In the genomic region with DNA sequence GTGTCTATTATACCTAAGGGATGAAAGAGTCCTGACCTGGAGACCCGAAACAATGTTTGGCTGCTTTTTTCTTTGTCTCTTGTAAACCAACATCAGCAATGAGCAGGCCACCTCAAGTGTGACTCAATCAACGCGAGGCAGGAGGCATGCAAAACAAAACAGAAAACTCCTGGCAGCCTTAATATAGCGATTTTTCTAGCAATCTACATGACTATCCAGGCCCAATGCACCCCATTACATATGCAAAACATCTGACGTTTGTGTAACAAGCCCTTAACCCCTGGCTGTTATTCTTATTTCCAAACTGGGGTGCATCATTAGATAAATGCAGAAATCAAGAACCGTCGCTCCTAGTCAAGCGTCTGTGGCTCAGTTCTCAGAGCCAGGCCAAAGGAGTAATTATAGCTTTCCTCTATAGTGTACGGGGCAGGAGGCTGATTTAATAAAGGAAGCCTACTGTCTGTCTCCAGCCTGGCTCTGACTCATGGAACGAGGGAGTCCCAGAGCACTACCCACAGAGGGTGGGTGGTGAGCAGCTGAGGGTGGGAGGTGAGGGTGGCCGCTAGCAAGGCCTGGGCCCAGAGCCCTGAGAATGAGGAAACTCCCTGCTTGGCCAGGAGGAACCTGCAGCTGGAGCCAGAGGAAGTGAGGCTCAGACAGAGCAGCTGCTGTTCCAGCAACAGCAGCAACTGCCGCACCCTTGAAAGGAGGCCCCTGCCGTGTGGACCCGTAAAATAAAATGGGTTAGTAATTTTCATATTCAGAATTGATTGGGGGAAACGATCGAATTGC, we compare ENCODE assay signal across 8 cellular contexts. TPM values are rescaled to one million over a fixed set of nuclear protein-coding genes. Genes with fewer than 3 reads are reported as not detected.
DNase-seq lines count a peak whose midpoint lies in the region; ATAC-seq and TF ChIP-seq lines count a peak whose summit lies in the region.

No MANE protein-coding gene starts in this region.

- WGBS in HUES64 = 18% methylated on average over 16 of the region's 16 CpGs
- 10 to 14% (median 13%) methylated on average over 16 of the region's 16 CpGs for WGBS in adrenal gland, 4 donors
- WGBS in right cardiac atrium = 10% methylated on average over 16 of the region's 16 CpGs
- WGBS in prostate gland = 12% methylated on average over 16 of the region's 16 CpGs

- ATAC-seq in GM21528 (IDR thresholded peaks at IDR 0.05; ENCODE audit: low FRiP score, unreplicated experiment) = peak; percentile 74
- ATAC-seq in right cardiac atrium = peak; percentile 89 to 92

- H3K4me3 ChIP-seq in HUES64 (ENCODE audit: low read length) (peak overlapping the region; percentile 54), SK-N-MC (peak overlapping the region; percentile 60), adrenal gland (peak overlapping the region in 1 of 4 donors; percentile 34), right cardiac atrium (ENCODE audit: low read length) (peak overlapping the region; percentile 8), prostate gland (peak overlapping the region; percentile 28 to 35)

- H3K27me3 ChIP-seq in HUES64 (ENCODE audit: insufficient read depth, low read length) (no peaks in the 10 kb centered on the region), adrenal gland (no peaks in the 10 kb centered on the region), right cardiac atrium (ENCODE audit: control insufficient read depth, insufficient read depth) (no peaks in the 10 kb centered on the region), prostate gland (replicated peaks; ENCODE audit: insufficient read depth) (no peaks in the 10 kb centered on the region)

- H3K27ac ChIP-seq in HUES64 (ENCODE audit: low read depth, low read length) (peak overlapping the region; percentile 99), SK-N-MC (peak overlapping the region; percentile 87), adrenal gland (peak overlapping the region; percentile 78 to 94 (median 90)), right cardiac atrium (ENCODE audit: low read length) (peak overlapping the region; percentile 96), prostate gland (peak overlapping the region; percentile 91 to 92)

- TF ChIP-seq CTCF in adrenal gland (IDR thresholded peaks at IDR 0.05) (peak in 1 of 6 experiments; percentile 9), prostate gland (IDR thresholded peaks at IDR 0.05) (no peak)

- H3K4me1 ChIP-seq in HUES64 (ENCODE audit: insufficient read depth, low read length) = peaks cover 28% of the 10 kb centered on the region
- peaks cover 40 to 53% of the 10 kb centered on the region in 2 donors for H3K4me1 ChIP-seq in adrenal gland (replicated peaks in 1 of 2)
- peaks cover 12% of the 10 kb centered on the region for H3K4me1 ChIP-seq in right cardiac atrium (ENCODE audit: control insufficient read depth, insufficient read depth, low read length)
- peaks cover 28% of the 10 kb centered on the region for H3K4me1 ChIP-seq in prostate gland (replicated peaks)

- no peaks in the 10 kb centered on the region for H3K36me3 ChIP-seq in HUES64 (ENCODE audit: insufficient read depth, low read length)
- no peaks in the 10 kb centered on the region for H3K36me3 ChIP-seq in SK-N-MC (ENCODE audit: insufficient read depth, low read length)
- no peaks in the 10 kb centered on the region for H3K36me3 ChIP-seq in adrenal gland (replicated peaks in 1 of 2)
- H3K36me3 ChIP-seq in prostate gland = no peaks in the 10 kb centered on the region

- DNase-seq in Daoy (ENCODE audit: low read depth) = peak; percentile 92
- DNase-seq in SK-N-MC (ENCODE audit: low read depth, low spot score) = no peak
- peak; percentile 71 to 91 (median 82) for DNase-seq in adrenal gland
- DNase-seq in right cardiac atrium = peak; percentile 93 to 96 (median 93)
- DNase-seq in prostate gland (ENCODE audit: low spot score) = peak; percentile 56
- DNase-seq in cerebellar nuclear complex (lab: John Stamatoyannopoulos, UW) = no peak

- TF ChIP-seq POLR2A in adrenal gland (IDR thresholded peaks at IDR 0.05) = peak in 1 of 2 donors; percentile 61
- no peak for TF ChIP-seq POLR2A in prostate gland (IDR thresholded peaks at IDR 0.05)

- intact Hi-C loops in adrenal gland (cut with DNase I) = no loop called here
- intact Hi-C loops in right cardiac atrium (cut with DNase I) = loop anchor here in 2 of 4 donors (5.0 kb wide), 2 partner anchors 34 to 41 kb away; no protein-coding TSS in a partner anchor
- intact Hi-C loops in prostate gland (cut with DNase I) = loop anchor here (2.0 kb wide), 1 partner anchor 32 kb away; no protein-coding TSS in a partner anchor

- H3K9ac ChIP-seq in HUES64 (ENCODE audit: low read depth, low read length) = peak overlapping the region; percentile 70
- H3K9ac ChIP-seq in SK-N-MC (ENCODE audit: insufficient read length) = peak overlapping the region; percentile 32

- H3K9me3 ChIP-seq in HUES64 (ENCODE audit: insufficient read depth, low read depth, low read length) (no peaks in the 10 kb centered on the region), SK-N-MC (ENCODE audit: low read depth, low read length) (no peaks in the 10 kb centered on the region), adrenal gland (replicated peaks in 1 of 3) (no peaks in the 10 kb centered on the region), right cardiac atrium (ENCODE audit: control insufficient read depth, low read length) (no peaks in the 10 kb centered on the region), prostate gland (no peaks in the 10 kb centered on the region)

RNA-seq across cellular contexts. Expression of a gene that starts 43.9 kb away (rescaled TPM):
- total RNA-seq in Daoy (2014; rRNA removed; shearing (Covaris generic)) = 9.7 and 12.0 TPM in 2 replicates
- 24.1 TPM for polyA plus RNA-seq in HUES64 (2013, experiment 1 of 2)
- 24.9 TPM for polyA plus RNA-seq in HUES64 (2013, experiment 2 of 2)
- 10 to 100 TPM; 28.3 to 95.9 (median 61.2) TPM for total RNA-seq in adrenal gland
- 10 to 100 TPM; 10.0 to 29.7 (median 27.3) TPM for polyA plus RNA-seq in adrenal gland
- total RNA-seq in right cardiac atrium = 10 to 100 TPM; 49.4 to 73.5 (median 57.4) TPM
- polyA plus RNA-seq in right cardiac atrium = 7.3 TPM
- total RNA-seq in prostate gland = 10 to 100 TPM; 56.3 to 62.6 TPM

RNA-seq across cellular contexts. Expression of a gene that starts 46.0 kb away (rescaled TPM):
- 0.17 TPM in 1 of 2 replicates, not detected in the other for total RNA-seq in Daoy (2014; rRNA removed; shearing (Covaris generic))
- 6.0 TPM for polyA plus RNA-seq in HUES64 (2013, experiment 1 of 2)
- 4.3 TPM for polyA plus RNA-seq in HUES64 (2013, experiment 2 of 2)
- total RNA-seq in adrenal gland = 1 to 10 TPM in 1 of 8 donors, under 1 TPM in 7; 0.19 to 1.3 (median 0.56) TPM
- under 1 TPM; 0.11 to 0.64 (median 0.40) TPM for polyA plus RNA-seq in adrenal gland
- total RNA-seq in right cardiac atrium = under 1 TPM; 0.50 to 0.94 (median 0.77) TPM
- polyA plus RNA-seq in right cardiac atrium = 0.77 TPM
- 10 to 100 TPM in 1 of 2 donors, 1 to 10 TPM in 1; 4.3 to 26.7 TPM for total RNA-seq in prostate gland

Comparison
In these comparisons a context has a peak if more than half of its experiments do, and no peak if none do; other contexts are left out.
1. DNase-seq: peak in Daoy (single experiment), adrenal gland (7 of 7), right cardiac atrium (3 of 3) and prostate gland (single experiment); none in SK-N-MC (single experiment) and cerebellar nuclear complex (0 of 2).
2. Peak in every context shown above with its lines, with median percentiles within 50 percentile points of each other: H3K27ac ChIP-seq.